In genomic region chr19:44958090-44958489, GRCh38 we compare ENCODE assay signal across 20 cellular contexts. TPM values are rescaled to one million over a fixed set of nuclear protein-coding genes. Genes with fewer than 3 reads are reported as not detected.
A peak's percentile ranks its signal among the peaks of the same experiment; 100 is the strongest.
DNase-seq lines count a peak whose midpoint lies in the region; ATAC-seq, FAIRE-seq and TF ChIP-seq lines count a peak whose summit lies in the region.
"Had no signal": no experiment of that assay in that cellular context is flagged by ENCODE, and none has a peak within 500 bp of the region (broad histone marks: within the 10 kb centered on the region; RNA-seq: fewer than 3 reads in every experiment).

No MANE protein-coding gene starts in this region.

- no peaks in the 10 kb centered on the region for H3K27me3 Mint-ChIP-seq in CD4-positive, alpha-beta T cell
- peaks cover 2% of the 10 kb centered on the region; the same call in 1 of the 2 replicates for H3K27me3 Mint-ChIP-seq in H9 (ENCODE audit: low read depth)
- no peaks in the 10 kb centered on the region for H3K27me3 Mint-ChIP-seq in activated naive CD8-positive, alpha-beta T cell
- no peaks in the 10 kb centered on the region for H3K27me3 Mint-ChIP-seq in naive thymus-derived CD4-positive, alpha-beta T cell
- H3K27me3 Mint-ChIP-seq: activated CD4-positive, alpha-beta memory T cell treated with anti-CD3 and anti-CD28 coated beads for 36 hours had no signal

- no peak overlapping the region for H3K4me2 ChIP-seq in H9 (ENCODE audit: insufficient read depth, insufficient read length, low read length)
- H3K4me2 ChIP-seq: smooth muscle cell had no signal

- no peak overlapping the region for H2BK120ac ChIP-seq in H9 (ENCODE audit: low read depth, low read length, poor library complexity, severe bottlenecking)

- DNase-seq in CD4-positive, alpha-beta T cell, result no peak
- DNase-seq in H9 (no peak), pancreas (no peak), left colon (no peak)
- DNase-seq in naive thymus-derived CD4-positive, alpha-beta T cell, result no peak
- DNase-seq: activated CD4-positive, alpha-beta memory T cell treated with anti-CD3 and anti-CD28 coated beads for 36 hours; BE2C; dermis blood vessel endothelial cell; DMS 273 treated with DMSO at 0.1 percent for 48 hours; left ventricle myocardium superior; NCI-H1048; NCI-H748 treated with DMSO at 0.1 percent for 48 hours; Peyer's patch; tibial artery had no signal

- no peak overlapping the region for H3K14ac ChIP-seq in H9 (ENCODE audit: insufficient read depth, low read length)

- no peak overlapping the region for H3K27ac ChIP-seq in CD4-positive, alpha-beta T cell (ENCODE audit: low read depth, low read length)
- no peak overlapping the region for H3K27ac ChIP-seq in H9 (ENCODE audit: insufficient read length, low read depth, low read length)
- H3K27ac ChIP-seq in naive thymus-derived CD4-positive, alpha-beta T cell (ENCODE audit: low read depth, low read length), result peak overlapping the region; percentile 26
- H3K27ac ChIP-seq in pancreas, result no peak overlapping the region
- H3K27ac ChIP-seq: gastroesophageal sphincter, Peyer's patch, prostate gland, tibial artery had no signal

- peaks cover 35% of the 10 kb centered on the region; the same call in 1 of the 2 replicates for H3K79me2 ChIP-seq in H9 (ENCODE audit: insufficient read depth, low read length)

- peaks cover 6% of the 10 kb centered on the region for H4K20me1 ChIP-seq in H9 (ENCODE audit: control insufficient read depth, insufficient read depth, insufficient read length)

- H3K27ac Mint-ChIP-seq in CD4-positive, alpha-beta T cell, result no peak overlapping the region
- H3K27ac Mint-ChIP-seq in H9, result peak overlapping the region; percentile 14 to 73 (median 29); a peak in 3 of 7 replicates
- H3K27ac Mint-ChIP-seq in activated naive CD8-positive, alpha-beta T cell, result peak overlapping the region; percentile 70
- H3K27ac Mint-ChIP-seq in naive thymus-derived CD4-positive, alpha-beta T cell, result peak overlapping the region in 4 of 9 donors; percentile 21 to 51 (median 47)

- H3K79me1 ChIP-seq in H9 (ENCODE audit: insufficient read depth, low read depth, low read length, poor library complexity, severe bottlenecking), result peaks cover 15% of the 10 kb centered on the region

- POLR2A ChIA-PET in CD4-positive, alpha-beta T cell (lab: Charles Lee), result no interaction called here
- POLR2A ChIA-PET in naive thymus-derived CD4-positive, alpha-beta T cell (lab: Charles Lee), result interaction anchor here (0.6 to 1.3 kb wide), 2 partner anchors 18 to 56 kb away, joined by 3 to 6 read pairs; no protein-coding TSS in a partner anchor

- no peak overlapping the region for H3K18ac ChIP-seq in H9 (ENCODE audit: insufficient read length, low read depth, low read length)

- peak overlapping the region; percentile 1 for H3K4me3 Mint-ChIP-seq in CD4-positive, alpha-beta T cell
- H3K4me3 Mint-ChIP-seq in H9, result no peak overlapping the region; a peak in 1 of 5 replicates
- no peak overlapping the region for H3K4me3 Mint-ChIP-seq in activated naive CD8-positive, alpha-beta T cell
- peak overlapping the region in 6 of 10 donors; percentile 30 to 99 (median 91) for H3K4me3 Mint-ChIP-seq in naive thymus-derived CD4-positive, alpha-beta T cell
- H3K4me3 Mint-ChIP-seq: activated CD4-positive, alpha-beta memory T cell treated with anti-CD3 and anti-CD28 coated beads for 36 hours had no signal

- no peak overlapping the region for H2AFZ ChIP-seq in H9 (ENCODE audit: low read length)

- no peaks in the 10 kb centered on the region for H3K9me3 ChIP-seq in CD4-positive, alpha-beta T cell (ENCODE audit: control insufficient read depth, low read length)
- H3K9me3 ChIP-seq in H9 (ENCODE audit: control insufficient read depth, low read depth, low read length) (no peaks in the 10 kb centered on the region), pancreas (no peaks in the 10 kb centered on the region)
- H3K9me3 ChIP-seq in naive thymus-derived CD4-positive, alpha-beta T cell (ENCODE audit: control insufficient read depth in 2 of 3, low read length in 3 of 3), result no peaks in the 10 kb centered on the region
- H3K9me3 ChIP-seq: BE2C, gastroesophageal sphincter, Peyer's patch, prostate gland, tibial artery had no signal

- ATAC-seq in CD4-positive, alpha-beta T cell (ENCODE audit: poor library complexity), result no peak
- ATAC-seq in naive thymus-derived CD4-positive, alpha-beta T cell, result no peak
- ATAC-seq in pancreas, result no peak
- ATAC-seq in left colon, result no peak
- ATAC-seq in HG03108 (IDR thresholded peaks at IDR 0.05; ENCODE audit: unreplicated experiment), result no peak
- ATAC-seq: gastroesophageal sphincter, left ventricle myocardium superior had no signal

- no peaks in the 10 kb centered on the region for H3K27me3 ChIP-seq in CD4-positive, alpha-beta T cell (ENCODE audit: control insufficient read depth, insufficient read depth, low read length)
- no peaks in the 10 kb centered on the region for H3K27me3 ChIP-seq in H9 (ENCODE audit: insufficient read depth, low read length)
- no peaks in the 10 kb centered on the region for H3K27me3 ChIP-seq in naive thymus-derived CD4-positive, alpha-beta T cell (ENCODE audit: control insufficient read depth in 2 of 2, insufficient read depth in 2 of 2, low read length in 2 of 2)
- H3K27me3 ChIP-seq in pancreas, result no peaks in the 10 kb centered on the region
- H3K27me3 ChIP-seq: BE2C, gastroesophageal sphincter, Peyer's patch had no signal

- peaks cover 40% of the 10 kb centered on the region for H3K36me3 Mint-ChIP-seq in CD4-positive, alpha-beta T cell (ENCODE audit: low read depth)
- H3K36me3 Mint-ChIP-seq in H9 (ENCODE audit: insufficient read depth in 1 of 3, low read depth in 3 of 3), result peaks cover 12 to 25% (median 19%) of the 10 kb centered on the region in 3 experiments
- no peaks in the 10 kb centered on the region for H3K36me3 Mint-ChIP-seq in activated naive CD8-positive, alpha-beta T cell
- H3K36me3 Mint-ChIP-seq in naive thymus-derived CD4-positive, alpha-beta T cell, result peaks cover 0 to 7% (median 5%) of the 10 kb centered on the region in 5 donors

- H2AK5ac ChIP-seq in H9 (ENCODE audit: insufficient read length, low read length), result no peak overlapping the region

- H2BK15ac ChIP-seq in H9 (ENCODE audit: low read depth, low read length), result no peak overlapping the region

- no peak overlapping the region for H2BK12ac ChIP-seq in H9 (ENCODE audit: insufficient read length, low read depth, low read length)

- no peak overlapping the region for H3K23ac ChIP-seq in H9 (ENCODE audit: insufficient read length, low read depth, low read length)

- H3K4me3 ChIP-seq in naive thymus-derived CD4-positive, alpha-beta T cell (ENCODE audit: low read length), result no peak overlapping the region
- no peak overlapping the region for H3K4me3 ChIP-seq in pancreas
- H3K4me3 ChIP-seq: gastroesophageal sphincter, Peyer's patch, prostate gland, smooth muscle cell, tibial artery had no signal

- no peak overlapping the region for H3T11ph ChIP-seq in H9 (ENCODE audit: low read length)

- intact Hi-C loops in CD4-positive, alpha-beta T cell (cut with DNase I, micrococcal nuclease), result loop anchor here in 1 of 2 experiments (5.0 to 10.0 kb wide), 2 partner anchors 134 to 907 kb away; partner anchors contain the start of genes FOXA3, PPP1R37 and SYMPK
- intact Hi-C loops in naive thymus-derived CD4-positive, alpha-beta T cell (cut with micrococcal nuclease), result loop anchor here in 1 of 2 donors (5.0 kb wide), 1 partner anchor 734 kb away; the partner anchor contains the start of genes QPCTL and SNRPD2
- intact Hi-C loops in pancreas (cut with DNase I) (no loop called here), left colon (cut with DNase I, micrococcal nuclease) (loop anchor here in 1 of 2 donors (10.0 kb wide), 1 partner anchor 53 kb away; the partner anchor contains the start of gene APOE)

- WGBS in H9 (ENCODE audit: extremely low coverage, insufficient read length, low lambda C conversion rate), result no CpG with 5 or more reads among the region's 9 CpGs
- 79 to 85% methylated on average over 6 to 9 of the region's 9 CpGs for WGBS in pancreas, 2 donors

- CTCF ChIA-PET in CD4-positive, alpha-beta T cell (lab: Charles Lee), result no interaction called here
- CTCF ChIA-PET in naive thymus-derived CD4-positive, alpha-beta T cell (lab: Charles Lee), result no interaction called here

- H3K56ac ChIP-seq in H9 (ENCODE audit: insufficient read length, low read depth, low read length), result no peak overlapping the region

- H3K9me3 Mint-ChIP-seq in CD4-positive, alpha-beta T cell, result no peaks in the 10 kb centered on the region
- H3K9me3 Mint-ChIP-seq in H9, result no peaks in the 10 kb centered on the region; a peak in 1 of 5 replicates
- H3K9me3 Mint-ChIP-seq in activated naive CD8-positive, alpha-beta T cell (ENCODE audit: low read depth), result no peaks in the 10 kb centered on the region
- H3K9me3 Mint-ChIP-seq in naive thymus-derived CD4-positive, alpha-beta T cell, result peaks cover 0 to 8% (median 0%) of the 10 kb centered on the region in 11 donors
- H3K9me3 Mint-ChIP-seq: activated CD4-positive, alpha-beta memory T cell treated with anti-CD3 and anti-CD28 coated beads for 36 hours had no signal

- H3K4me1 Mint-ChIP-seq in CD4-positive, alpha-beta T cell (ENCODE audit: low read depth), result peaks cover 49% of the 10 kb centered on the region
- H3K4me1 Mint-ChIP-seq in H9, result peaks cover 17 to 28% of the 10 kb centered on the region in 2 experiments
- H3K4me1 Mint-ChIP-seq in activated naive CD8-positive, alpha-beta T cell (ENCODE audit: low read depth), result peaks cover 53% of the 10 kb centered on the region
- peaks cover 37 to 76% (median 61%) of the 10 kb centered on the region in 7 donors for H3K4me1 Mint-ChIP-seq in naive thymus-derived CD4-positive, alpha-beta T cell

- H3K36me3 ChIP-seq in naive thymus-derived CD4-positive, alpha-beta T cell (ENCODE audit: control insufficient read depth in 2 of 3, insufficient read depth in 3 of 3, low read length in 3 of 3), result peaks cover 0 to 41% (median 5%) of the 10 kb centered on the region in 3 experiments
- H3K36me3 ChIP-seq in pancreas, result no peaks in the 10 kb centered on the region
- H3K36me3 ChIP-seq: prostate gland had no signal

- peaks cover 12% of the 10 kb centered on the region for H3K23me2 ChIP-seq in H9 (ENCODE audit: insufficient read length, low read depth, low read length, poor library complexity, severe bottlenecking)

- H4K91ac ChIP-seq in H9 (ENCODE audit: insufficient read length, low read depth, low read length), result no peak overlapping the region

- FAIRE-seq in pancreas (lab: Jason Lieb, UNC), result no peak

- H2BK20ac ChIP-seq in H9 (ENCODE audit: low read depth, low read length, poor library complexity, severe bottlenecking), result no peak overlapping the region

- H3K4me1 ChIP-seq in H9 (ENCODE audit: insufficient read depth, low read length) (no peaks in the 10 kb centered on the region), pancreas (peaks cover 0 to 20% (median 13%) of the 10 kb centered on the region in 3 donors)
- H3K4me1 ChIP-seq in naive thymus-derived CD4-positive, alpha-beta T cell (ENCODE audit: control insufficient read depth in 2 of 2, insufficient read depth in 2 of 2, low read length in 2 of 2), result peaks cover 12 to 24% of the 10 kb centered on the region in 2 donors
- H3K4me1 ChIP-seq: BE2C had no signal

- H4K8ac ChIP-seq in H9 (replicated peaks; ENCODE audit: insufficient read length, low read depth, low read length), result no peak overlapping the region

- no peak overlapping the region for H4K5ac ChIP-seq in H9 (ENCODE audit: insufficient read length, low read depth, low read length)

- H3K4ac ChIP-seq in H9 (ENCODE audit: low read depth, low read length), result no peak overlapping the region

- H3K9ac ChIP-seq in H9 (ENCODE audit: extremely low read depth, insufficient read length, low read length), result no peak overlapping the region

- no peak overlapping the region for H2BK5ac ChIP-seq in H9 (ENCODE audit: insufficient read length, low read length)

- TF ChIP-seq CTCF in CD4-positive, alpha-beta T cell (IDR thresholded peaks at IDR 0.05), result no peak
- TF ChIP-seq CTCF in H9 (conservative IDR thresholded peaks at IDR 0.05) (no peak), pancreas (IDR thresholded peaks at IDR 0.05) (no peak)

RNA-seq across cellular contexts. Expression of gene CLPTM1, which starts 2.9 kb away (rescaled TPM):
- 10 to 100 TPM; 71.0 to 72.7 TPM for total RNA-seq in CD4-positive, alpha-beta T cell
- total RNA-seq in H9 (2021), result 82.0 and 83.9 TPM in 2 replicates
- total RNA-seq in naive thymus-derived CD4-positive, alpha-beta T cell, result 10 to 100 TPM; 68.4 to 83.3 (median 76.8) TPM
- 10 to 100 TPM; 11.7 to 25.6 TPM for polyA plus RNA-seq in naive thymus-derived CD4-positive, alpha-beta T cell
- 10 to 100 TPM; 56.4 to 73.6 (median 63.8) TPM for total RNA-seq in pancreas
- 10 to 100 TPM; 74.5 to 81.9 TPM for polyA plus RNA-seq in pancreas
- total RNA-seq in left colon, result 100 to 1,000 TPM; 113 to 129 TPM

RNA-seq across cellular contexts. Expression of gene APOC2, which starts 12.2 kb away (rescaled TPM):
- total RNA-seq in CD4-positive, alpha-beta T cell, result not detected
- not detected in 2 replicates for total RNA-seq in H9 (2021)
- total RNA-seq in naive thymus-derived CD4-positive, alpha-beta T cell, result 1 to 10 TPM in 1 of 5 experiments, not detected in 4; 1.7 TPM
- not detected for polyA plus RNA-seq in naive thymus-derived CD4-positive, alpha-beta T cell
- total RNA-seq in pancreas, result 10 to 100 TPM in 1 of 6 donors, 1 to 10 TPM in 1, under 1 TPM in 2, not detected in 2; 0.49 to 22.1 (median 3.8) TPM
- polyA plus RNA-seq in pancreas, result 1 to 10 TPM in 1 of 2 donors, under 1 TPM in 1; 0.54 to 2.2 TPM
- total RNA-seq in left colon, result 1 to 10 TPM in 1 of 2 donors, not detected in 1; 4.4 TPM
- total RNA-seq: activated CD4-positive, alpha-beta memory T cell treated with anti-CD3 and anti-CD28 coated beads for 36 hours; dermis blood vessel endothelial cell; epithelial cell of proximal tubule; gastroesophageal sphincter; left ventricle myocardium superior; prostate gland had no signal

RNA-seq across cellular contexts. Expression of gene APOC4, which starts 16.1 kb away (rescaled TPM):
- total RNA-seq in CD4-positive, alpha-beta T cell, result not detected
- total RNA-seq in H9 (2021) (not detected in 2 replicates), pancreas (under 1 TPM in 1 of 6 donors, not detected in 5; 0.47 TPM), left colon (not detected)
- not detected for total RNA-seq in naive thymus-derived CD4-positive, alpha-beta T cell
- polyA plus RNA-seq in naive thymus-derived CD4-positive, alpha-beta T cell, result not detected
- polyA plus RNA-seq in pancreas, result not detected
- total RNA-seq: activated CD4-positive, alpha-beta memory T cell treated with anti-CD3 and anti-CD28 coated beads for 36 hours; dermis blood vessel endothelial cell; epithelial cell of proximal tubule; gastroesophageal sphincter; left ventricle myocardium superior; Peyer's patch; prostate gland; smooth muscle cell had no signal
- polyA plus RNA-seq: smooth muscle cell had no signal

RNA-seq across cellular contexts. Expression of gene RELB, which starts 43.2 kb away (rescaled TPM):
- 10 to 100 TPM; 91.6 to 92.5 TPM for total RNA-seq in CD4-positive, alpha-beta T cell
- total RNA-seq in H9 (2021) (13.7 and 14.3 TPM in 2 replicates), pancreas (10 to 100 TPM in 4 of 6 donors, 1 to 10 TPM in 2; 8.3 to 21.7 (median 13.4) TPM), left colon (10 to 100 TPM; 11.8 to 40.9 TPM)
- 10 to 100 TPM; 30.7 to 87.3 (median 71.3) TPM for total RNA-seq in naive thymus-derived CD4-positive, alpha-beta T cell
- 10 to 100 TPM; 13.4 to 14.7 TPM for polyA plus RNA-seq in naive thymus-derived CD4-positive, alpha-beta T cell
- polyA plus RNA-seq in pancreas, result 10 to 100 TPM; 25.1 to 33.5 TPM

RNA-seq across cellular contexts. Expression of gene APOC1, which starts 43.7 kb away (rescaled TPM):
- total RNA-seq in CD4-positive, alpha-beta T cell, result not detected
- total RNA-seq in H9 (2021), result 77.0 and 78.1 TPM in 2 replicates
- 1 to 10 TPM in 2 of 5 experiments, not detected in 3; 1.7 to 5.2 TPM for total RNA-seq in naive thymus-derived CD4-positive, alpha-beta T cell
- not detected for polyA plus RNA-seq in naive thymus-derived CD4-positive, alpha-beta T cell
- 100 to 1,000 TPM in 1 of 6 donors, 10 to 100 TPM in 1, 1 to 10 TPM in 4; 1.1 to 213 (median 5.7) TPM for total RNA-seq in pancreas
- polyA plus RNA-seq in pancreas, result 1 to 10 TPM; 5.0 to 7.6 TPM
- total RNA-seq in left colon, result 10 to 100 TPM in 1 of 2 donors, 1 to 10 TPM in 1; 2.8 to 23.8 TPM

Comparison
In these comparisons a context has a peak if more than half of its experiments do, and no peak if none do; other contexts are left out.
1. H3K4me3 Mint-ChIP-seq: peak in CD4-positive, alpha-beta T cell (single experiment) and naive thymus-derived CD4-positive, alpha-beta T cell (6 of 10); none in H9 (0 of 2) and activated naive CD8-positive, alpha-beta T cell (single experiment).